ENCODE assay signal across 15 cellular contexts in the genomic region with DNA sequence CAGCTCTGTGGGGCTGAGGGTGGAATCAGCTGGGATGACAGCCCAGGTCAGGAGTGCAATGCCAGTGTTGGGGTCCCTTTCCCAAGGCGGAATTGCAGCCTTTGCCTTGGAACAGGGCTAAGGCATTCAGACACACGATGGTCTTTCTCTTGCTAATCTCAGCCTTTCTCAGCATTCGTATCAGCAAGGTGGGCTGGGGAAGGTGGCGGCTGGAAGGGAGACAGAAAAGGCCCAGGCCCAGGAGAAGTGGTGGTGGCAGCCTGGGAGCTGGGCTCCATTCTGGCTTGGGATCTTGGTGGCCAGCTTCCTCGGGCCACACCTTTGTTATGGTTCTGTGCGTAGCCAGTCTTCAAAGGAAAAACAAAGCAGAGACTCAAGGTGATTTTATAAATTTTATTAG. TPM values are rescaled to one million over a fixed set of nuclear protein-coding genes. Genes with fewer than 3 reads are reported as not detected.
DNase-seq lines count a peak whose midpoint lies in the region; ATAC-seq, FAIRE-seq and TF ChIP-seq lines count a peak whose summit lies in the region.
"Had no signal": no experiment of that assay in that cellular context is flagged by ENCODE, and none has a peak within 500 bp of the region (broad histone marks: within the 10 kb centered on the region; RNA-seq: fewer than 3 reads in every experiment).

No MANE protein-coding gene starts in this region.

- H3K9me3 ChIP-seq in ES-I3 (ENCODE audit: control insufficient read depth, insufficient read depth, low read length) (no peaks in the 10 kb centered on the region), gastrocnemius medialis (no peaks in the 10 kb centered on the region)
- H3K9me3 ChIP-seq: BE2C, lower lobe of right lung had no signal

- no peak for FAIRE-seq in RCC 7860 (lab: Jason Lieb, UNC)
- FAIRE-seq: GM12878 had no signal

- peak overlapping the region in 1 of 4 donors; percentile 60 for H3K4me3 ChIP-seq in gastrocnemius medialis
- no peak overlapping the region for H3K4me3 ChIP-seq in coronary artery

- no peak for TF ChIP-seq POLR2A in gastrocnemius medialis (IDR thresholded peaks at IDR 0.05)

- H3K27me3 ChIP-seq in gastrocnemius medialis = no peaks in the 10 kb centered on the region
- H3K27me3 ChIP-seq: BE2C had no signal

- H3K9ac ChIP-seq in ES-I3 (ENCODE audit: low read depth, low read length) = peak overlapping the region; percentile 59; the same call in 1 of the 2 replicates

- intact Hi-C loops in gastrocnemius medialis (cut with DNase I; ENCODE audit: low total_unique reads) = no loop called here

- in situ Hi-C loops in gastrocnemius medialis (cut with MboI; ENCODE audit: low sequenced_read_pairs in 4 of 4) = no loop called here

- ATAC-seq in gastrocnemius medialis = no peak
- ATAC-seq in HG03135 (IDR thresholded peaks at IDR 0.05; ENCODE audit: unreplicated experiment) = no peak

- H3K36me3 ChIP-seq in ES-I3 (ENCODE audit: insufficient read depth, low read length) = no peaks in the 10 kb centered on the region
- no peaks in the 10 kb centered on the region for H3K36me3 ChIP-seq in gastrocnemius medialis
- H3K36me3 ChIP-seq: lower lobe of right lung had no signal

- DNase-seq in iPS-NIHi11 (ENCODE audit: low spot score) (peak; percentile 42), gastrocnemius medialis (no peak), NCI-H1417 treated with DMSO at 0.1 percent for 48 hours (lab: John Stamatoyannopoulos, UW) (no peak), coronary artery (ENCODE audit: low spot score) (no peak), RCC 7860 (ENCODE audit: low spot score) (no peak)
- DNase-seq: BE2C; DMS79; lower lobe of right lung; NK-92 treated with Interleukin-12 subunit alpha and Interleukin-12 subunit beta, amount 100 ng/mL, for 24 hours; stimulated activated CD8-positive, alpha-beta memory T cell treated with anti-CD3 and anti-CD28 coated beads, Interleukin-4, amount 100 ng/mL, for 48 hours had no signal

- H3K4me1 ChIP-seq in ES-I3 (ENCODE audit: insufficient read depth, low read length) (peaks cover 14% of the 10 kb centered on the region; the same call in 1 of the 2 replicates), gastrocnemius medialis (peaks cover 0 to 8% of the 10 kb centered on the region in 2 donors)

- TF ChIP-seq CTCF in VCaP (conservative IDR thresholded peaks at IDR 0.05) (no peak), gastrocnemius medialis (IDR thresholded peaks at IDR 0.05 in 4 of 5, conservative IDR thresholded peaks at IDR 0.05 in 1 of 5) (no peak), coronary artery (IDR thresholded peaks at IDR 0.05) (no peak)

- H3K27ac ChIP-seq in VCaP = peak overlapping the region; percentile 74
- peak overlapping the region in 3 of 4 donors; percentile 80 to 83 (median 83) for H3K27ac ChIP-seq in gastrocnemius medialis
- peak overlapping the region in 1 of 2 donors; percentile 88 for H3K27ac ChIP-seq in coronary artery

RNA-seq across cellular contexts. Expression of a gene that starts 1.1 kb away (rescaled TPM):
- total RNA-seq in gastrocnemius medialis = 1 to 10 TPM in 2 of 4 donors, under 1 TPM in 2; 0.52 to 1.2 (median 0.98) TPM
- total RNA-seq: T-helper 1 cell treated with Interleukin-12 subunit alpha and Interleukin-12 subunit beta and Interleukin-4 antibody, amounts not matched to agents 30 ng/mL and 1 ng/mL, for 36 hours had no signal

RNA-seq across cellular contexts. Expression of a gene that starts 59.3 kb away (rescaled TPM):
- 10 to 100 TPM in 3 of 4 donors, 1 to 10 TPM in 1; 8.3 to 26.9 (median 15.4) TPM for total RNA-seq in gastrocnemius medialis

RNA-seq across cellular contexts. Expression of a gene that starts 59.4 kb away (rescaled TPM):
- total RNA-seq in gastrocnemius medialis = 10 to 100 TPM in 3 of 4 donors, 1 to 10 TPM in 1; 9.2 to 17.1 (median 12.7) TPM
